ENCODE assay signal across 13 cellular contexts in genomic region chrX:17032351-17032750, GRCh38.
A peak's percentile ranks its signal among the peaks of the same experiment; 100 is the strongest.
DNase-seq lines count a peak whose midpoint lies in the region; ATAC-seq and TF ChIP-seq lines count a peak whose summit lies in the region.
"Had no signal": no experiment of that assay in that cellular context is flagged by ENCODE, and none has a peak within 500 bp of the region (broad histone marks: within the 10 kb centered on the region; RNA-seq: fewer than 3 reads in every experiment).

No MANE protein-coding gene starts in this region.

- peak; percentile 68 for DNase-seq in MCF 10A (ENCODE audit: unreplicated experiment)
- DNase-seq in breast epithelium (ENCODE audit: low spot score in 2 of 2): no peak
- DNase-seq in coronary artery (ENCODE audit: low spot score): no peak
- peak; percentile 86 for DNase-seq in myocyte (ENCODE audit: low read depth)
- no peak for DNase-seq in smooth muscle cell (lab: John Stamatoyannopoulos, UW; ENCODE audit: unreplicated experiment)
- DNase-seq in activated CD8-positive, alpha-beta memory T cell treated with anti-CD3 and anti-CD28 coated beads, Interleukin-2, amount 50 U/mL, for 48 hours: no peak
- no peak for DNase-seq in thyroid gland
- DNase-seq: cerebellar nuclear complex; DND-41; NCI-H187; stimulated activated naive CD8-positive, alpha-beta T cell treated with anti-CD3 and anti-CD28 coated beads, Interleukin-15, amount 100 ng/mL, for 72 hours had no signal

- H2AFZ ChIP-seq in smooth muscle cell (ENCODE audit: low read depth): no peak overlapping the region

- H3K4me3 Mint-ChIP-seq in MCF 10A (ENCODE audit: unreplicated experiment): no peak overlapping the region
- H3K4me3 Mint-ChIP-seq: stimulated activated naive CD8-positive, alpha-beta T cell treated with anti-CD3 and anti-CD28 coated beads, Interleukin-15, amount 100 ng/mL, for 72 hours had no signal

- H3K27me3 ChIP-seq in breast epithelium (peaks cover 0 to 43% of the 10 kb centered on the region in 2 donors), smooth muscle cell (ENCODE audit: low read depth) (no peaks in the 10 kb centered on the region), thyroid gland (no peaks in the 10 kb centered on the region)

- no peaks in the 10 kb centered on the region for H3K9me3 Mint-ChIP-seq in MCF 10A (ENCODE audit: unreplicated experiment)
- H3K9me3 Mint-ChIP-seq: stimulated activated naive CD8-positive, alpha-beta T cell treated with anti-CD3 and anti-CD28 coated beads, Interleukin-15, amount 100 ng/mL, for 72 hours had no signal

- H3K9me3 ChIP-seq in breast epithelium (no peaks in the 10 kb centered on the region), smooth muscle cell (replicated peaks; ENCODE audit: low read depth) (no peaks in the 10 kb centered on the region), thyroid gland (no peaks in the 10 kb centered on the region)

- no TSS peak for BruUV-seq in MCF 10A (replicated peaks; lab: Mats Ljungman, UMichigan)

- CTCF ChIA-PET in MCF 10A (lab: Yijun Ruan, JAX): interaction anchor here (10.2 kb wide), 1 partner anchor 15 kb away, joined by 41 read pairs; no protein-coding TSS in a partner anchor

- POLR2A ChIA-PET in MCF 10A (lab: Yijun Ruan, JAX): no interaction called here

- no peak overlapping the region for H3K4me2 ChIP-seq in smooth muscle cell

- H3K36me3 ChIP-seq in breast epithelium (no peaks in the 10 kb centered on the region), smooth muscle cell (ENCODE audit: low read depth) (no peaks in the 10 kb centered on the region), thyroid gland (no peaks in the 10 kb centered on the region)

- no peak for TF ChIP-seq CTCF in MCF 10A (IDR thresholded peaks at IDR 0.05; ENCODE audit: unreplicated experiment)
- no peak for TF ChIP-seq CTCF in breast epithelium (IDR thresholded peaks at IDR 0.05)
- no peak for TF ChIP-seq CTCF in coronary artery (IDR thresholded peaks at IDR 0.05)
- no peak for TF ChIP-seq CTCF in smooth muscle cell (IDR thresholded peaks at IDR 0.05; ENCODE audit: borderline replicate concordance, insufficient read depth, poor library complexity, severe bottlenecking)
- TF ChIP-seq CTCF in thyroid gland (IDR thresholded peaks at IDR 0.05): no peak

- H3K4me1 ChIP-seq in breast epithelium (no peaks in the 10 kb centered on the region), smooth muscle cell (ENCODE audit: low read depth) (no peaks in the 10 kb centered on the region), thyroid gland (no peaks in the 10 kb centered on the region)

- H3K27ac ChIP-seq in breast epithelium (no peak overlapping the region), coronary artery (peak overlapping the region; percentile 67 to 70), smooth muscle cell (ENCODE audit: low read depth) (no peak overlapping the region), thyroid gland (no peak overlapping the region)
- H3K27ac ChIP-seq: 22Rv1 had no signal

- no peak for TF ChIP-seq POLR2A in breast epithelium (IDR thresholded peaks at IDR 0.05)
- no peak for TF ChIP-seq POLR2A in thyroid gland (IDR thresholded peaks at IDR 0.05)

- no peak for ATAC-seq in HG03378 (IDR thresholded peaks at IDR 0.05; ENCODE audit: unreplicated experiment)
- ATAC-seq: stimulated activated naive CD8-positive, alpha-beta T cell treated with anti-CD3 and anti-CD28 coated beads, Interleukin-15, amount 100 ng/mL, for 72 hours had no signal

- H3K27ac Mint-ChIP-seq in MCF 10A (ENCODE audit: low read depth, unreplicated experiment): peak overlapping the region; percentile 72
- H3K27ac Mint-ChIP-seq: stimulated activated naive CD8-positive, alpha-beta T cell treated with anti-CD3 and anti-CD28 coated beads, Interleukin-15, amount 100 ng/mL, for 72 hours had no signal

- no peaks in the 10 kb centered on the region for H3F3A ChIP-seq in smooth muscle cell (ENCODE audit: low read depth)

- no peaks in the 10 kb centered on the region for H3K79me2 ChIP-seq in smooth muscle cell (ENCODE audit: low read depth)

- no peak overlapping the region for H3K4me3 ChIP-seq in breast epithelium
- H3K4me3 ChIP-seq in coronary artery: no peak overlapping the region
- H3K4me3 ChIP-seq in smooth muscle cell: no peak overlapping the region
- H3K4me3 ChIP-seq in thyroid gland (replicated peaks in 1 of 3): no peak overlapping the region

- H4K20me1 ChIP-seq in smooth muscle cell (ENCODE audit: low read depth): no peaks in the 10 kb centered on the region

- no peak overlapping the region for H3K9ac ChIP-seq in smooth muscle cell (ENCODE audit: low read depth)

- H3K36me3 Mint-ChIP-seq in MCF 10A (ENCODE audit: insufficient read depth, unreplicated experiment): peaks cover 23% of the 10 kb centered on the region

- 44% methylated on average over 4 of the region's 4 CpGs for WGBS in smooth muscle cell (ENCODE audit: low lambda C conversion rate)
- 76 to 84% methylated on average over 4 of the region's 4 CpGs for WGBS in thyroid gland, 2 donors

- H3K27me3 Mint-ChIP-seq in MCF 10A (ENCODE audit: insufficient read depth, unreplicated experiment): peaks cover 69% of the 10 kb centered on the region

- intact Hi-C loops in MCF 10A (cut with micrococcal nuclease) (no loop called here), breast epithelium (cut with DNase I; ENCODE audit: low total_unique reads) (no loop called here), thyroid gland (cut with DNase I) (no loop called here)

- H3K4me1 Mint-ChIP-seq in MCF 10A (ENCODE audit: insufficient read depth, unreplicated experiment): peaks cover 24% of the 10 kb centered on the region

Comparison
In these comparisons a context has a peak if more than half of its experiments do, and no peak if none do; other contexts are left out.
1. DNase-seq: peak in MCF 10A (single experiment) and myocyte (single experiment); none in breast epithelium (0 of 2), coronary artery (single experiment), smooth muscle cell (single experiment), activated CD8-positive, alpha-beta memory T cell treated with anti-CD3 and anti-CD28 coated beads, Interleukin-2, amount 50 U/mL, for 48 hours (single experiment) and thyroid gland (0 of 2).
2. H3K27ac ChIP-seq: peak in coronary artery (2 of 2); none in breast epithelium (0 of 2), smooth muscle cell (single experiment) and thyroid gland (0 of 3).